In genomic region chr14:90796319-90796718, GRCh38 we compare ENCODE assay signal across 17 cellular contexts. TPM values are rescaled to one million over a fixed set of nuclear protein-coding genes. Genes with fewer than 3 reads are reported as not detected.
A peak's percentile ranks its signal among the peaks of the same experiment; 100 is the strongest.
DNase-seq lines count a peak whose midpoint lies in the region; ATAC-seq and TF ChIP-seq lines count a peak whose summit lies in the region.
"Had no signal": no experiment of that assay in that cellular context is flagged by ENCODE, and none has a peak within 500 bp of the region (broad histone marks: within the 10 kb centered on the region; RNA-seq: fewer than 3 reads in every experiment).

No MANE protein-coding gene starts in this region.

- H3K27me3 ChIP-seq in AG04450 (ENCODE audit: control insufficient read depth, insufficient read depth, low read length): no peaks in the 10 kb centered on the region
- H3K27me3 ChIP-seq: hepatocyte had no signal

- no peaks in the 10 kb centered on the region for H3K9me3 Mint-ChIP-seq in dendritic cell treated with granulocyte-macrophage colony-stimulating factor and Interleukin-4, amounts not matched to agents 40 ng/mL and 50 ng/mL, for 4 days
- no peaks in the 10 kb centered on the region for H3K9me3 Mint-ChIP-seq in naive thymus-derived CD8-positive, alpha-beta T cell
- H3K9me3 Mint-ChIP-seq: activated CD4-positive, alpha-beta T cell treated with anti-CD3 and anti-CD28 coated beads, Interleukin-2, amount 10 ng/mL, durations not matched to agents 7 days and 5 days; mesothelial cell of epicardium; stimulated activated naive CD8-positive, alpha-beta T cell treated with anti-CD3 and anti-CD28 coated beads, Interleukin-15, Interleukin-2, amounts not matched to agents 100 ng/mL and 50 ng/mL, for 24 hours had no signal

- DNase-seq in AG04450 (ENCODE audit: low read depth, low spot score) (no peak), MV-4-11 (lab: John Stamatoyannopoulos, UW) (peak; percentile 74), midbrain (lab: John Stamatoyannopoulos, UW) (peak; percentile 21), NCI-H524 (lab: John Stamatoyannopoulos, UW) (no peak), GM13976 (ENCODE audit: low spot score) (no peak)
- DNase-seq in naive thymus-derived CD8-positive, alpha-beta T cell: no peak
- DNase-seq: activated CD4-positive, alpha-beta T cell treated with anti-CD3 and anti-CD28 coated beads, Interleukin-2, amount 10 ng/mL, durations not matched to agents 7 days and 5 days; H7; NCI-H1417 treated with DMSO at 0.1 percent for 48 hours; NCI-H774; stimulated activated CD4-positive, alpha-beta T cell treated with anti-CD3 and anti-CD28 coated beads, Interleukin-4, amount 100 ng/mL, for 24 hours had no signal

- ATAC-seq in naive thymus-derived CD8-positive, alpha-beta T cell: no peak
- ATAC-seq in GM21515 (IDR thresholded peaks at IDR 0.05; ENCODE audit: unreplicated experiment): no peak

- peaks cover 4% of the 10 kb centered on the region for H3K36me3 Mint-ChIP-seq in dendritic cell treated with granulocyte-macrophage colony-stimulating factor and Interleukin-4, amounts not matched to agents 40 ng/mL and 50 ng/mL, for 4 days (ENCODE audit: low read depth)
- no peaks in the 10 kb centered on the region for H3K36me3 Mint-ChIP-seq in naive thymus-derived CD8-positive, alpha-beta T cell

- H3K27me3 Mint-ChIP-seq in dendritic cell treated with granulocyte-macrophage colony-stimulating factor and Interleukin-4, amounts not matched to agents 40 ng/mL and 50 ng/mL, for 4 days: peaks cover 2% of the 10 kb centered on the region
- H3K27me3 Mint-ChIP-seq in naive thymus-derived CD8-positive, alpha-beta T cell: peaks cover 0 to 2% (median 0%) of the 10 kb centered on the region in 5 donors
- H3K27me3 Mint-ChIP-seq: activated CD4-positive, alpha-beta T cell treated with anti-CD3 and anti-CD28 coated beads, Interleukin-2, amount 10 ng/mL, durations not matched to agents 7 days and 5 days; progenitor cell of endocrine pancreas; stimulated activated naive CD8-positive, alpha-beta T cell treated with anti-CD3 and anti-CD28 coated beads, Interleukin-15, Interleukin-2, amounts not matched to agents 100 ng/mL and 50 ng/mL, for 24 hours had no signal

- H3K27ac ChIP-seq in AG04450 (ENCODE audit: low read depth, low read length): peak overlapping the region; percentile 59
- H3K27ac ChIP-seq: hepatocyte had no signal

- peak overlapping the region; percentile 95 for H3K27ac Mint-ChIP-seq in dendritic cell treated with granulocyte-macrophage colony-stimulating factor and Interleukin-4, amounts not matched to agents 40 ng/mL and 50 ng/mL, for 4 days
- no peak overlapping the region for H3K27ac Mint-ChIP-seq in naive thymus-derived CD8-positive, alpha-beta T cell
- H3K27ac Mint-ChIP-seq: activated CD4-positive, alpha-beta T cell treated with anti-CD3 and anti-CD28 coated beads, Interleukin-2, amount 10 ng/mL, durations not matched to agents 7 days and 5 days; mesothelial cell of epicardium; stimulated activated naive CD8-positive, alpha-beta T cell treated with anti-CD3 and anti-CD28 coated beads, Interleukin-15, Interleukin-2, amounts not matched to agents 100 ng/mL and 50 ng/mL, for 24 hours had no signal

- no peak for TF ChIP-seq CTCF in AG04450 (IDR thresholded peaks at IDR 0.05; ENCODE audit: low read depth, low read length)
- no peak for TF ChIP-seq CTCF in GM13976 (IDR thresholded peaks at IDR 0.05; ENCODE audit: borderline replicate concordance, control extremely low read depth, extremely low read depth, insufficient read depth, missing control alignments)

- POLR2A ChIA-PET in AG04450 (lab: Yijun Ruan, JAX): interaction anchor here (1.2 to 1.5 kb wide), 2 partner anchors 149 to 540 kb away, joined by 3 read pairs; partner anchors contain the start of gene PSMC1
- POLR2A ChIA-PET in naive thymus-derived CD8-positive, alpha-beta T cell (lab: Charles Lee): no interaction called here

- peaks cover 66% of the 10 kb centered on the region for H3K4me1 Mint-ChIP-seq in dendritic cell treated with granulocyte-macrophage colony-stimulating factor and Interleukin-4, amounts not matched to agents 40 ng/mL and 50 ng/mL, for 4 days (ENCODE audit: low read depth)
- peaks cover 5 to 13% (median 6%) of the 10 kb centered on the region in 4 donors for H3K4me1 Mint-ChIP-seq in naive thymus-derived CD8-positive, alpha-beta T cell
- H3K4me1 Mint-ChIP-seq: mesothelial cell of epicardium had no signal

- in situ Hi-C loops in GM13976 (cut with MboI; ENCODE audit: low sequenced_read_pairs, unreplicated experiment): no loop called here

- no peak overlapping the region for H3K4me3 ChIP-seq in AG04450 (ENCODE audit: low read depth, low read length)
- H3K4me3 ChIP-seq: hepatocyte had no signal

- intact Hi-C loops in dendritic cell treated with granulocyte-macrophage colony-stimulating factor and Interleukin-4, amounts not matched to agents 40 ng/mL and 50 ng/mL, for 4 days (cut with micrococcal nuclease): no loop called here

- CTCF ChIA-PET in AG04450 (lab: Charles Lee): interaction anchor here (0.5 to 2.8 kb wide), 5 partner anchors 19 to 495 kb away, joined by 3 to 16 read pairs (median 5); no protein-coding TSS in a partner anchor

- H3K4me3 Mint-ChIP-seq in dendritic cell treated with granulocyte-macrophage colony-stimulating factor and Interleukin-4, amounts not matched to agents 40 ng/mL and 50 ng/mL, for 4 days: no peak overlapping the region
- no peak overlapping the region for H3K4me3 Mint-ChIP-seq in naive thymus-derived CD8-positive, alpha-beta T cell
- H3K4me3 Mint-ChIP-seq: activated CD4-positive, alpha-beta T cell treated with anti-CD3 and anti-CD28 coated beads, Interleukin-2, amount 10 ng/mL, durations not matched to agents 7 days and 5 days; mesothelial cell of epicardium; stimulated activated naive CD8-positive, alpha-beta T cell treated with anti-CD3 and anti-CD28 coated beads, Interleukin-15, Interleukin-2, amounts not matched to agents 100 ng/mL and 50 ng/mL, for 24 hours had no signal

- H3K9me3 ChIP-seq in AG04450 (ENCODE audit: control insufficient read depth, insufficient read depth, low read length): no peaks in the 10 kb centered on the region

RNA-seq across cellular contexts. Expression of gene TTC7B, which starts 19.9 kb away (rescaled TPM):
- polyA plus RNA-seq in AG04450 (2011; rRNA removed): 36.0 and 37.7 TPM in 2 replicates
- polyA minus RNA-seq in AG04450 (2011; rRNA and poly(A)+ RNA removed): 60.6 and 66.7 TPM in 2 replicates
- under 1 TPM; 0.41 to 0.81 TPM for total RNA-seq in naive thymus-derived CD8-positive, alpha-beta T cell
- under 1 TPM; 0.01 to 0.50 (median 0.40) TPM for polyA plus RNA-seq in naive thymus-derived CD8-positive, alpha-beta T cell

Comparison
In these comparisons a context has a peak if more than half of its experiments do, and no peak if none do; other contexts are left out.
1. DNase-seq: peak in MV-4-11 (single experiment) and midbrain (single experiment); none in AG04450 (single experiment), naive thymus-derived CD8-positive, alpha-beta T cell (0 of 10), NCI-H524 (0 of 2) and GM13976 (single experiment).
2. RNA of gene TTC7B, which starts 19.9 kb away (polyA plus RNA-seq): 36.0 to 37.7 TPM in AG04450; 0.01 to 0.50 TPM in naive thymus-derived CD8-positive, alpha-beta T cell; every median in the first group is over 10 times any median in the second.